Comparison of ENCODE assay signal across 9 cellular contexts in the genomic region with DNA sequence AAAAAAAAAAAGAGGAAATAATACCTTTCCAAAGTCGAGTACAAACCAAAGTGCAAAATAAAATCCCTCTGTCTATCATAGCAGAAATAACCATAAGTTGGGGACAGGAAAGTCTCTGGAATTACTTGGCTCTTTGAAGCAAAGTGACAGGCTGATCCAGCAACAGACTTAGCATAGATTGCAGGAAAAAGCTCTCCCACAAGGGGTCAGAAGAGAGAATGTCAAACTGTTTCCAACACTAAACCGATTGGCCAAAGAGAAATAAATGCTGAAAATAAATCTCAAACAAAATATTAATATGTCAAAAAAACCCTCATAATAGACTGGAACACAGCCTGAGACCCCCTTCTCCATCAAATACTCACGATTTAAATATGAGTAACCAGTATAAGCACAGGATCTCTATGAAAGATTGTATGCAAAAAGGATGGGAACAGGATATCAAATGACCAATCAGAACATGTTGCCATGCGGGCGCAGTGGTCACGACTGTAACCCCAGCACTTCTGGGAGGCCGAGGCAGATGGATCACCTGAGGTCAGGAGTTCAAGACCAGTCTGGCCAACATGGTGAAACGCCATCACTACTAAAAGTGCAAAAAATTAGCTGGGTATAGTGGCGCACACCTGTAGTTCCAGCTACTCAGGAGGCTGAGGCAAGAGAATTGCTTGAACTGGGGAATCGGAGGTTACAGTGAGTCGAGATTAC.
A peak's percentile ranks its signal among the peaks of the same experiment; 100 is the strongest.
DNase-seq lines count a peak whose midpoint lies in the region; ATAC-seq, FAIRE-seq and TF ChIP-seq lines count a peak whose summit lies in the region.
"Had no signal": no experiment of that assay in that cellular context is flagged by ENCODE, and none has a peak within 500 bp of the region (broad histone marks: within the 10 kb centered on the region; RNA-seq: fewer than 3 reads in every experiment).

No MANE protein-coding gene starts in this region.

- peak; percentile 61 for TF ChIP-seq RAD21 in HCT116 (IDR thresholded peaks at IDR 0.05; ENCODE audit: low read depth)

- H3K4me2 ChIP-seq in HCT116 (ENCODE audit: low read length), result no peak overlapping the region

- H3K9ac ChIP-seq in HCT116 (ENCODE audit: low read length), result no peak overlapping the region

- no peak for FAIRE-seq in D721Med (lab: Jason Lieb, UNC)

- ATAC-seq in HCT116, result peak; percentile 81
- no peak for ATAC-seq in HG02763 (IDR thresholded peaks at IDR 0.05; ENCODE audit: unreplicated experiment)
- no peak for ATAC-seq in stimulated activated naive CD8-positive, alpha-beta T cell treated with anti-CD3 and anti-CD28 coated beads, Interleukin-15, Interleukin-2, amounts not matched to agents 100 U/mL and 50 U/mL, for 24 hours
- ATAC-seq in HG03521 (IDR thresholded peaks at IDR 0.05; ENCODE audit: unreplicated experiment), result no peak

- no peak for DNase-seq in D721Med (ENCODE audit: insufficient read length, low spot score)
- peak; percentile 38 for DNase-seq in HCT116 (ENCODE audit: low read depth, low spot score)
- DNase-seq in SKM-1 treated with dmso at 0.1 percent for 144 hours (lab: John Stamatoyannopoulos, UW; ENCODE audit: unreplicated experiment), result peak; percentile 17
- DNase-seq in iris pigment epithelial cell (ENCODE audit: low read depth), result peak; percentile 40
- DNase-seq in iPS-NIHi11 (ENCODE audit: low spot score), result no peak
- DNase-seq in stimulated activated naive CD8-positive, alpha-beta T cell treated with anti-CD3 and anti-CD28 coated beads, Interleukin-15, Interleukin-2, amounts not matched to agents 100 U/mL and 50 U/mL, for 24 hours, result no peak
- DNase-seq: T-helper 9 cell had no signal

- no peaks in the 10 kb centered on the region for H3K36me3 ChIP-seq in HCT116 (ENCODE audit: control insufficient read depth in 1 of 2, insufficient read depth in 2 of 2, low read length in 2 of 2)

- H2AFZ ChIP-seq in HCT116 (ENCODE audit: low read depth, low read length, poor library complexity, severe bottlenecking), result no peak overlapping the region

- no peaks in the 10 kb centered on the region for H3K27me3 ChIP-seq in HCT116 (ENCODE audit: insufficient read depth, low read length)

- H3K4me3 ChIP-seq in HCT116 (replicated peaks in 1 of 2; ENCODE audit: low read depth in 1 of 2, low read length in 2 of 2), result no peak overlapping the region

- no peaks in the 10 kb centered on the region for H3K9me3 ChIP-seq in HCT116 (ENCODE audit: control insufficient read depth in 1 of 2, insufficient read depth in 1 of 2, low read depth in 1 of 2, low read length in 2 of 2)

- no TSS peak for BruUV-seq in HCT116 (replicated peaks; lab: Mats Ljungman, UMichigan)

- no peaks in the 10 kb centered on the region for H3K4me1 ChIP-seq in HCT116 (ENCODE audit: control insufficient read depth in 1 of 2, insufficient read depth in 2 of 2, low read length in 2 of 2)

- H3K9me2 ChIP-seq in HCT116 (ENCODE audit: insufficient read depth), result no peaks in the 10 kb centered on the region

- no peak for TF ChIP-seq POLR2A in HCT116 (IDR thresholded peaks at IDR 0.05; ENCODE audit: borderline replicate concordance, extremely low read depth, insufficient read depth, insufficient read length)

- H3K27ac ChIP-seq in HCT116 (ENCODE audit: low read depth, low read length), result no peak overlapping the region

- intact Hi-C loops in HCT116 (cut with micrococcal nuclease), result loop anchor here (1.0 to 10.0 kb wide), 2 partner anchors 352 to 1395 kb away; no protein-coding TSS in a partner anchor

- H3K79me2 ChIP-seq in HCT116 (ENCODE audit: insufficient read depth, low read length), result no peaks in the 10 kb centered on the region

- no peaks in the 10 kb centered on the region for H4K20me1 ChIP-seq in HCT116 (ENCODE audit: insufficient read depth)

- TF ChIP-seq CTCF in D721Med (IDR thresholded peaks at IDR 0.05; ENCODE audit: insufficient read depth, missing control alignments), result peak; percentile 29
- peak; percentile 41 to 70 (median 65); a peak in 5 of 6 replicates for TF ChIP-seq CTCF in HCT116 (IDR thresholded peaks at IDR 0.05 in 2 of 3, conservative IDR thresholded peaks at IDR 0.05 in 1 of 3; ENCODE audit: borderline replicate concordance in 1 of 3, insufficient read depth in 1 of 3, low read depth in 2 of 3, low read length in 2 of 3)

- RAD21 ChIA-PET in HCT116 (lab: Charles Lee; ENCODE audit: low non-redundant PET in 1 of 2, low total read pairs in 2 of 2, uncharacterized antibody in 2 of 2, unreplicated experiment in 2 of 2), result no interaction called here

- CTCF ChIA-PET in HCT116 (lab: Charles Lee), result interaction anchor here (0.7 to 2.0 kb wide), 4 partner anchors 9 to 1009 kb away, joined by 3 to 9 read pairs (median 4); no protein-coding TSS in a partner anchor

- POLR2A ChIA-PET in HCT116 (lab: Charles Lee), result no interaction called here

TF ChIP-seq in HCT116, 20 proteins besides CTCF, POLR2A, EP300 and RAD21:
- TF ChIP-seq ZFX (IDR thresholded peaks at IDR 0.05) (no peak), EZH2 (IDR thresholded peaks at IDR 0.05) (no peak), TCF7L2 (IDR thresholded peaks at IDR 0.05; ENCODE audit: borderline replicate concordance, extremely low read depth, insufficient read depth, insufficient read length) (no peak), SRF (IDR thresholded peaks at IDR 0.05; ENCODE audit: low read depth) (no peak), ZNF274 (IDR thresholded peaks at IDR 0.05; ENCODE audit: low read depth, low read length) (no peak), YY1 (IDR thresholded peaks at IDR 0.05; ENCODE audit: extremely low read depth, insufficient replicate concordance, low read depth, low read length) (no peak), JUND (IDR thresholded peaks at IDR 0.05) (no peak), EZH2phosphoT487 (IDR thresholded peaks at IDR 0.05; ENCODE audit: borderline replicate concordance) (no peak), ZBTB33 (IDR thresholded peaks at IDR 0.05; ENCODE audit: extremely low read depth, insufficient replicate concordance, low read length) (no peak), EGR1 (IDR thresholded peaks at IDR 0.05; ENCODE audit: low read depth) (no peak), CEBPB (IDR thresholded peaks at IDR 0.05; ENCODE audit: low read depth) (no peak)
- TF ChIP-seq, protein P1, sequence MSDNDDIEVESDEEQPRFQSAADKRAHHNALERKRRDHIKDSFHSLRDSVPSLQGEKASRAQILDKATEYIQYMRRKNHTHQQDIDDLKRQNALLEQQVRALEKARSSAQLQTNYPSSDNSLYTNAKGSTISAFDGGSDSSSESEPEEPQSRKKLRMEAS (IDR thresholded peaks at IDR 0.05), result no peak

Comparison
In these comparisons a context has a peak if more than half of its experiments do, and no peak if none do; other contexts are left out.
1. DNase-seq: peak in HCT116 (single experiment), SKM-1 treated with dmso at 0.1 percent for 144 hours (single experiment) and iris pigment epithelial cell (single experiment); none in D721Med (single experiment), iPS-NIHi11 (single experiment) and stimulated activated naive CD8-positive, alpha-beta T cell treated with anti-CD3 and anti-CD28 coated beads, Interleukin-15, Interleukin-2, amounts not matched to agents 100 U/mL and 50 U/mL, for 24 hours (single experiment).